In the genomic region with DNA sequence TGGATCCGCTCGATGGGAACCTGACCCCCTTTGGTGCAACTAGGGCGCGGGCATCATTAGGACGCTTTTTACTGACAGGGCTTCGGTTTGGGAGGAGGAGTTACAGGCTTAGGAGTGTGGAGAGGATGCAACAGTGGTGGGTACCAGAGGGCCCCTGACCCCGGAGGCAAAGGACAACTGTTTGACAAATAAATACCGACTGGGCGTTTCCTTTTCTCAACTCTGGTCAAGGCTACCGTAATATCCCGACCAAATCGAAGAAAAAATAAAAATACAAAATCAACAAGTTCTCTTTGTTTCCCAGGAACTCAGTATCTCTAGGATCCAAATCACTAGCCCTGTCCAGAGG, we compare ENCODE assay signal across 8 cellular contexts. TPM values are rescaled to one million over a fixed set of nuclear protein-coding genes. Genes with fewer than 3 reads are reported as not detected.
DNase-seq lines count a peak whose midpoint lies in the region; ATAC-seq and TF ChIP-seq lines count a peak whose summit lies in the region.

No MANE protein-coding gene starts in this region.

- peaks cover 0 to 38% (median 25%) of the 10 kb centered on the region in 5 donors for H3K4me1 ChIP-seq in subcutaneous abdominal adipose tissue (ENCODE audit: control insufficient read depth in 5 of 5, insufficient read depth in 5 of 5, low read length in 5 of 5)

- no peak for TF ChIP-seq CTCF in kidney epithelial cell (IDR thresholded peaks at IDR 0.05; ENCODE audit: insufficient read depth, low read length, poor library complexity, severe bottlenecking)

- H3K36me3 Mint-ChIP-seq in activated naive CD8-positive, alpha-beta T cell treated with anti-CD3 and anti-CD28 coated beads, Interleukin-2, amount 10 ng/mL, durations not matched to agents 7 days and 5 days, result no peaks in the 10 kb centered on the region

- peaks cover 61% of the 10 kb centered on the region for H3K27me3 Mint-ChIP-seq in activated naive CD8-positive, alpha-beta T cell treated with anti-CD3 and anti-CD28 coated beads, Interleukin-2, amount 10 ng/mL, durations not matched to agents 7 days and 5 days

- peaks cover 2% of the 10 kb centered on the region for H3K4me1 Mint-ChIP-seq in activated naive CD8-positive, alpha-beta T cell treated with anti-CD3 and anti-CD28 coated beads, Interleukin-2, amount 10 ng/mL, durations not matched to agents 7 days and 5 days

- H3K36me3 ChIP-seq in kidney epithelial cell (ENCODE audit: control insufficient read depth, insufficient read depth, low read length) (no peaks in the 10 kb centered on the region), subcutaneous abdominal adipose tissue (ENCODE audit: control insufficient read depth in 5 of 5, insufficient read depth in 5 of 5, low read length in 5 of 5) (no peaks in the 10 kb centered on the region)

- H3K4me3 ChIP-seq in kidney epithelial cell (ENCODE audit: low read depth, low read length), result peak overlapping the region; percentile 21
- peak overlapping the region in 4 of 5 donors; percentile 48 to 64 (median 50) for H3K4me3 ChIP-seq in subcutaneous abdominal adipose tissue (ENCODE audit: low read depth in 1 of 5, low read length in 5 of 5)

- H3K27ac ChIP-seq in subcutaneous abdominal adipose tissue (ENCODE audit: low read depth, low read length), result no peak overlapping the region

- H3K4me3 Mint-ChIP-seq in activated naive CD8-positive, alpha-beta T cell treated with anti-CD3 and anti-CD28 coated beads, Interleukin-2, amount 10 ng/mL, durations not matched to agents 7 days and 5 days, result peak overlapping the region; percentile 56

- ATAC-seq in activated naive CD8-positive, alpha-beta T cell treated with anti-CD3 and anti-CD28 coated beads, Interleukin-2, amount 10 ng/mL, durations not matched to agents 7 days and 5 days (ENCODE audit: low read depth), result peak; percentile 30
- no peak for ATAC-seq in GM21526 (IDR thresholded peaks at IDR 0.05; ENCODE audit: low FRiP score, unreplicated experiment)
- ATAC-seq in HG03432 (IDR thresholded peaks at IDR 0.05; ENCODE audit: unreplicated experiment), result no peak

- H3K9ac ChIP-seq in subcutaneous abdominal adipose tissue (ENCODE audit: low read length in 5 of 5), result no peak overlapping the region

- no peak overlapping the region for H3K27ac Mint-ChIP-seq in activated naive CD8-positive, alpha-beta T cell treated with anti-CD3 and anti-CD28 coated beads, Interleukin-2, amount 10 ng/mL, durations not matched to agents 7 days and 5 days

- POLR2A ChIA-PET in activated naive CD8-positive, alpha-beta T cell treated with anti-CD3 and anti-CD28 coated beads, Interleukin-2, amount 10 ng/mL, durations not matched to agents 7 days and 5 days (lab: Charles Lee), result no interaction called here

- H3K9me3 Mint-ChIP-seq in activated naive CD8-positive, alpha-beta T cell treated with anti-CD3 and anti-CD28 coated beads, Interleukin-2, amount 10 ng/mL, durations not matched to agents 7 days and 5 days, result no peaks in the 10 kb centered on the region

- H3K9me3 ChIP-seq in subcutaneous abdominal adipose tissue (ENCODE audit: control insufficient read depth in 5 of 5, low read length in 5 of 5), result no peaks in the 10 kb centered on the region

- H3K27me3 ChIP-seq in kidney epithelial cell (ENCODE audit: control insufficient read depth, insufficient read depth, low read length) (peaks cover 57% of the 10 kb centered on the region), subcutaneous abdominal adipose tissue (ENCODE audit: control insufficient read depth in 5 of 5, insufficient read depth in 4 of 5, low read length in 5 of 5) (peaks cover 18 to 40% (median 37%) of the 10 kb centered on the region in 5 donors)

- peak; percentile 86 for DNase-seq in SIG-M5 treated with dmso at 0.1 percent for 504 hours (lab: John Stamatoyannopoulos, UW; ENCODE audit: unreplicated experiment)
- no peak for DNase-seq in SIG-M5 (lab: John Stamatoyannopoulos, UW)
- DNase-seq in activated naive CD8-positive, alpha-beta T cell treated with anti-CD3 and anti-CD28 coated beads, Interleukin-2, amount 10 ng/mL, durations not matched to agents 7 days and 5 days, result no peak
- no peak for DNase-seq in kidney epithelial cell (ENCODE audit: low read depth)
- no peak for DNase-seq in activated CD4-positive, CD25-positive, alpha-beta regulatory T cell treated with anti-CD3 and anti-CD28 coated beads, Interleukin-2, amount 50 U/mL, for 72 hours

RNA-seq across cellular contexts. Expression of a gene that starts 0.3 kb away (rescaled TPM):
- total RNA-seq in activated naive CD8-positive, alpha-beta T cell treated with anti-CD3 and anti-CD28 coated beads, Interleukin-2, amount 10 ng/mL, durations not matched to agents 7 days and 5 days, result under 1 TPM; 0.19 to 0.54 TPM
- total RNA-seq in kidney epithelial cell, result 0.04 and 0.21 TPM in 2 replicates
